Comparison of ENCODE assay signal across 21 cellular contexts in genomic region chr9:108746864-108747263, GRCh38.
DNase-seq lines count a peak whose midpoint lies in the region; ATAC-seq, FAIRE-seq and TF ChIP-seq lines count a peak whose summit lies in the region.
"Had no signal": no experiment of that assay in that cellular context is flagged by ENCODE, and none has a peak within 500 bp of the region (broad histone marks: within the 10 kb centered on the region; RNA-seq: fewer than 3 reads in every experiment).

No MANE protein-coding gene starts in this region.

- H3K4me3 ChIP-seq in bronchial epithelial cell (ENCODE audit: low read depth, low read length) = no peak overlapping the region
- H3K4me3 ChIP-seq: dorsolateral prefrontal cortex, lower lobe of right lung had no signal

- no peaks in the 10 kb centered on the region for H3K36me3 ChIP-seq in bronchial epithelial cell (ENCODE audit: control insufficient read depth, insufficient read depth, low read length)
- H3K36me3 ChIP-seq: lower lobe of right lung had no signal

- FAIRE-seq in bronchial epithelial cell (lab: Jason Lieb, UNC) = no peak
- FAIRE-seq: frontal cortex had no signal

- peak; percentile 23 for DNase-seq in AG20443 (ENCODE audit: low spot score)
- peak; percentile 22 for DNase-seq in M059J (ENCODE audit: low read depth)
- DNase-seq in bronchial epithelial cell (ENCODE audit: low read depth) = peak; percentile 75
- no peak for DNase-seq in left colon
- DNase-seq in NAMALWA (ENCODE audit: low spot score) = no peak
- no peak for DNase-seq in SW 1271 (lab: John Stamatoyannopoulos, UW)
- DNase-seq in pons (ENCODE audit: low spot score) = no peak
- DNase-seq: activated gamma-delta T cell; AML-193; dorsolateral prefrontal cortex; lower lobe of right lung; MM.1S; naive thymus-derived CD8-positive, alpha-beta T cell; NCI-H1930; NCI-H774; stimulated activated CD4-positive, alpha-beta T cell treated with anti-CD3 and anti-CD28 coated beads, Interleukin-15, amount 100 ng/mL, for 24 hours; stimulated activated naive CD8-positive, alpha-beta T cell treated with anti-CD3 and anti-CD28 coated beads, Interleukin-15, amount 100 ng/mL, for 72 hours; T-helper 1 cell had no signal

- intact Hi-C loops in left colon (cut with DNase I, micrococcal nuclease) = no loop called here

- no peak for TF ChIP-seq CTCF in bronchial epithelial cell (IDR thresholded peaks at IDR 0.05; ENCODE audit: insufficient read depth, low read length, severe bottlenecking)

- ATAC-seq in left colon (peak; percentile 38), HG03469 (IDR thresholded peaks at IDR 0.05; ENCODE audit: unreplicated experiment) (no peak)
- ATAC-seq: activated CD4-positive, CD25-positive, alpha-beta regulatory T cell treated with anti-CD3 and anti-CD28 coated beads, Interleukin-2, amount 50 U/mL, for 24 hours; lower lobe of right lung; naive thymus-derived CD8-positive, alpha-beta T cell; stimulated activated naive CD8-positive, alpha-beta T cell treated with anti-CD3 and anti-CD28 coated beads, Interleukin-15, amount 100 ng/mL, for 72 hours had no signal

- H3K27me3 ChIP-seq in bronchial epithelial cell (ENCODE audit: control insufficient read depth, insufficient read depth, low read length) = no peaks in the 10 kb centered on the region
- H3K27me3 ChIP-seq: dorsolateral prefrontal cortex had no signal

Comparison
In these comparisons a context has a peak if more than half of its experiments do, and no peak if none do; other contexts are left out.
1. DNase-seq: peak in AG20443 (single experiment), M059J (single experiment) and bronchial epithelial cell (single experiment); none in left colon (0 of 2), NAMALWA (single experiment), SW 1271 (0 of 2) and pons (single experiment).